In the genomic region with DNA sequence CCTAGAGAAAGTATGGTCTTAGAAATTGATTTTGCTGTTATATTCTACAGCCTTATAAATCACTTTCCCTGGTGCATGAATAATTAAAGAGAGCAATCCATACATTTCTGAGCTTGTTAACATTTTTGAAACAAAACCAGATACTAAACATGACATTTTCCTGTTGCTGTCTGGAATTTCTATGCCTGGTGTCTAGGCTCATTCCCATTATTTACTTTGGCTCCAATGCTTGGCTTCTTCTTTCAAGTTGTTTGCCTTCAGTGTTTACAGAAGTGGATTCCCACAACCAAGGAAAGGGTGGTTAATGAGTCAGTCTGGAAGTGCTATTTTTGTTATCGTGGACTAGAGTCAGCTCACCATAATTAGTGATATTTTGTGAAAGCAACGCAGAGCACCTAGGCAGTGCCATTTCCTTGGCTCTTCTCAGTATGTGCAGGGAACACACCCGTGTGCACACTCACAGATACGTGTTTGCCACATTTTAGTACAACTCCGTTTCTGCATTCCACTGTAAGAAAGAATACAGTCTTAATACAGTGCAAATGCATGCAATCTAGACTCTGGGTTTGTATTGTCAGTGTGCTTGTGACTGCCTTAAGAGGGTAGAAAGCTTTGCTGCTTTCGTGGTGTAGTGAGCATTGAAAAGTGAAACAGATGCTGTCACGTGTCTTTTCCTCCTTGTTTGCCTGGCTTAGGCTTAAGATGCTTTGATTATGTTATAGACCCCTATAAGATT, we compare ENCODE assay signal across 8 cellular contexts.
DNase-seq lines count a peak whose midpoint lies in the region; ATAC-seq and TF ChIP-seq lines count a peak whose summit lies in the region.
"Had no signal": no experiment of that assay in that cellular context is flagged by ENCODE, and none has a peak within 500 bp of the region (broad histone marks: within the 10 kb centered on the region; RNA-seq: fewer than 3 reads in every experiment).

No MANE protein-coding gene starts in this region.

- H3K27ac ChIP-seq in angular gyrus (ENCODE audit: low read depth, low read length) (peak overlapping the region; percentile 74), suprapubic skin (no peak overlapping the region), MM.1S (ENCODE audit: low read length) (no peak overlapping the region)

- no peak for TF ChIP-seq EP300 in suprapubic skin (IDR thresholded peaks at IDR 0.05)

- TF ChIP-seq CTCF in kidney epithelial cell (IDR thresholded peaks at IDR 0.05; ENCODE audit: insufficient read depth, low read length, poor library complexity, severe bottlenecking) = no peak
- TF ChIP-seq CTCF in suprapubic skin (IDR thresholded peaks at IDR 0.05) = no peak
- TF ChIP-seq CTCF in MM.1S (IDR thresholded peaks at IDR 0.05; ENCODE audit: low read length) = no peak

- no peak overlapping the region for H3K4me2 ChIP-seq in MM.1S (ENCODE audit: low read depth, low read length)

- no peaks in the 10 kb centered on the region for H4K20me1 ChIP-seq in MM.1S (ENCODE audit: insufficient read depth, low read length)

- H3K27me3 ChIP-seq in MG63 (no peaks in the 10 kb centered on the region), kidney epithelial cell (ENCODE audit: control insufficient read depth, insufficient read depth, low read length) (no peaks in the 10 kb centered on the region), suprapubic skin (no peaks in the 10 kb centered on the region), MM.1S (replicated peaks; ENCODE audit: insufficient read depth, low read length) (peaks cover 6% of the 10 kb centered on the region; the same call in 1 of the 2 replicates)

- no peaks in the 10 kb centered on the region for H3K9me2 ChIP-seq in MM.1S (replicated peaks; ENCODE audit: insufficient read depth, low read length)

- no peak for TF ChIP-seq POLR2A in suprapubic skin (IDR thresholded peaks at IDR 0.05)

- H3K79me2 ChIP-seq in MM.1S (ENCODE audit: low read length) = no peaks in the 10 kb centered on the region

- no peak overlapping the region for H2AFZ ChIP-seq in MM.1S (ENCODE audit: low read length)

- peak; percentile 11 for DNase-seq in MG63
- DNase-seq in kidney epithelial cell (ENCODE audit: low read depth) = peak; percentile 59
- DNase-seq in suprapubic skin (ENCODE audit: low spot score in 2 of 2) = no peak
- no peak for DNase-seq in UCSD-AML1 (lab: John Stamatoyannopoulos, UW; ENCODE audit: unreplicated experiment)
- no peak for DNase-seq in MM.1S
- DNase-seq: activated B cell treated with CpG ODN at 0.5 μM for 24 hours had no signal

- H3K9ac ChIP-seq in MM.1S (ENCODE audit: low read length) = no peak overlapping the region

- ATAC-seq in HG02884 (IDR thresholded peaks at IDR 0.05; ENCODE audit: unreplicated experiment) = no peak

- H3K4me1 ChIP-seq in suprapubic skin = peaks cover 23% of the 10 kb centered on the region
- peaks cover 7% of the 10 kb centered on the region for H3K4me1 ChIP-seq in MM.1S (ENCODE audit: low read length)

- H3K36me3 ChIP-seq in MG63 = peaks cover 13% of the 10 kb centered on the region
- no peaks in the 10 kb centered on the region for H3K36me3 ChIP-seq in kidney epithelial cell (ENCODE audit: control insufficient read depth, insufficient read depth, low read length)
- no peaks in the 10 kb centered on the region for H3K36me3 ChIP-seq in suprapubic skin
- H3K36me3 ChIP-seq in MM.1S (replicated peaks; ENCODE audit: insufficient read depth, low read length) = no peaks in the 10 kb centered on the region

- H3K9me3 ChIP-seq in MG63 (no peaks in the 10 kb centered on the region), suprapubic skin (no peaks in the 10 kb centered on the region), MM.1S (replicated peaks; ENCODE audit: insufficient read depth, low read length) (no peaks in the 10 kb centered on the region)

- H3F3A ChIP-seq in MM.1S (ENCODE audit: insufficient read depth, low read length) = no peaks in the 10 kb centered on the region

- no peak overlapping the region; the same call in 1 of the 2 replicates for H3K4me3 ChIP-seq in MG63
- H3K4me3 ChIP-seq in kidney epithelial cell (ENCODE audit: low read depth, low read length) = no peak overlapping the region
- peak overlapping the region; percentile 5 for H3K4me3 ChIP-seq in suprapubic skin
- no peak overlapping the region for H3K4me3 ChIP-seq in MM.1S (ENCODE audit: low read length)

- 29% methylated on average over 7 of the region's 7 CpGs for WGBS in suprapubic skin

Comparison
In these comparisons a context has a peak if more than half of its experiments do, and no peak if none do; other contexts are left out.
1. DNase-seq: peak in MG63 (single experiment) and kidney epithelial cell (single experiment); none in suprapubic skin (0 of 2), UCSD-AML1 (single experiment) and MM.1S (single experiment).